ENCODE assay signal across 2 cellular contexts in genomic region chr6:55833284-55833683, GRCh38.
TF ChIP-seq lines count a peak whose summit lies in the region.

No MANE protein-coding gene starts in this region.

TF ChIP-seq in IMR-90, 13 proteins besides CTCF, POLR2A, EP300 and RAD21 (continued from another document):
- TF ChIP-seq MXI1 (IDR thresholded peaks at IDR 0.05; ENCODE audit: borderline replicate concordance, low read depth, low read length) = no peak
- TF ChIP-seq RCOR1 (IDR thresholded peaks at IDR 0.05; ENCODE audit: insufficient replicate concordance, low read length) = no peak
- no peak for TF ChIP-seq NFE2L2 (IDR thresholded peaks at IDR 0.05; ENCODE audit: low read depth, low read length)
- TF ChIP-seq RFX5 (IDR thresholded peaks at IDR 0.05; ENCODE audit: low read depth, low read length) = no peak
- TF ChIP-seq BHLHE40 (IDR thresholded peaks at IDR 0.05; ENCODE audit: low read depth, low read length) = no peak
- TF ChIP-seq USF2 (IDR thresholded peaks at IDR 0.05; ENCODE audit: low read depth, low read length) = no peak
- no peak for TF ChIP-seq MAFK (IDR thresholded peaks at IDR 0.05; ENCODE audit: low read depth, low read length)

TF ChIP-seq in HepG2, 621 proteins besides CTCF, POLR2A, EP300 and RAD21 (continued from another document):
- TF ChIP-seq HMG20B (CRISPR knock-in tag; conservative IDR thresholded peaks at IDR 0.05) = no peak
- no peak for TF ChIP-seq UBTF (CRISPR knock-in tag; IDR thresholded peaks at IDR 0.05)
- no peak for TF ChIP-seq HNF4G (IDR thresholded peaks at IDR 0.05; ENCODE audit: borderline replicate concordance, low read depth, low read length)
- TF ChIP-seq HNF4G (CRISPR knock-in tag; IDR thresholded peaks at IDR 0.05; ENCODE audit: borderline replicate concordance, low read depth) = no peak
- no peak for TF ChIP-seq SP2 (CRISPR knock-in tag; IDR thresholded peaks at IDR 0.05)
- no peak for TF ChIP-seq TEF (CRISPR knock-in tag; IDR thresholded peaks at IDR 0.05)
- no peak for TF ChIP-seq SMC3 (IDR thresholded peaks at IDR 0.05; ENCODE audit: low read length)
